In genomic region chr16:50596762-50597450, GRCh38 we compare ENCODE assay signal across 21 cellular contexts. TPM values are rescaled to one million over a fixed set of nuclear protein-coding genes. Genes with fewer than 3 reads are reported as not detected.
DNase-seq lines count a peak whose midpoint lies in the region; ATAC-seq, FAIRE-seq and TF ChIP-seq lines count a peak whose summit lies in the region.
"Had no signal": no experiment of that assay in that cellular context is flagged by ENCODE, and none has a peak within 500 bp of the region (broad histone marks: within the 10 kb centered on the region; RNA-seq: fewer than 3 reads in every experiment).

No MANE protein-coding gene starts in this region.

- H3K9ac ChIP-seq in kidney (ENCODE audit: low read length in 2 of 2), result no peak overlapping the region

- no peaks in the 10 kb centered on the region for H3K27me3 Mint-ChIP-seq in CD4-positive, alpha-beta T cell
- H3K27me3 Mint-ChIP-seq in CD4-positive, alpha-beta memory T cell, result no peaks in the 10 kb centered on the region
- no peaks in the 10 kb centered on the region for H3K27me3 Mint-ChIP-seq in nephron progenitor cell (ENCODE audit: low read depth, poor library complexity)

- peak overlapping the region; percentile 24 for H3K27ac Mint-ChIP-seq in CD4-positive, alpha-beta T cell
- peak overlapping the region in 4 of 7 donors; percentile 11 to 72 (median 38) for H3K27ac Mint-ChIP-seq in CD4-positive, alpha-beta memory T cell
- peak overlapping the region; percentile 94 for H3K27ac Mint-ChIP-seq in nephron progenitor cell

- no peak overlapping the region for H3K4me3 Mint-ChIP-seq in CD4-positive, alpha-beta T cell
- H3K4me3 Mint-ChIP-seq in CD4-positive, alpha-beta memory T cell, result no peak overlapping the region
- no peak overlapping the region for H3K4me3 Mint-ChIP-seq in nephron progenitor cell

- no peaks in the 10 kb centered on the region for H3K27me3 ChIP-seq in CD4-positive, alpha-beta T cell (ENCODE audit: control insufficient read depth, insufficient read depth, low read length)
- H3K27me3 ChIP-seq in CD4-positive, alpha-beta memory T cell (ENCODE audit: insufficient read depth, low read length), result no peaks in the 10 kb centered on the region
- no peaks in the 10 kb centered on the region for H3K27me3 ChIP-seq in vagina

- H3K9me3 ChIP-seq in CD4-positive, alpha-beta T cell (ENCODE audit: control insufficient read depth, low read length), result no peaks in the 10 kb centered on the region
- H3K9me3 ChIP-seq in CD4-positive, alpha-beta memory T cell (ENCODE audit: control insufficient read depth in 1 of 2, low read length in 2 of 2), result no peaks in the 10 kb centered on the region
- H3K9me3 ChIP-seq in kidney (ENCODE audit: control insufficient read depth in 1 of 2, low read length in 2 of 2) (no peaks in the 10 kb centered on the region), vagina (no peaks in the 10 kb centered on the region)

- DNase-seq in CD4-positive, alpha-beta T cell, result no peak
- no peak for DNase-seq in CD4-positive, alpha-beta memory T cell
- peak; percentile 40 for DNase-seq in kidney
- no peak for DNase-seq in nephron progenitor cell
- no peak for DNase-seq in vagina (ENCODE audit: extremely low spot score in 2 of 2)
- no peak for DNase-seq in left lobe of liver (ENCODE audit: low spot score)
- DNase-seq in GM12891 (ENCODE audit: insufficient read length, low spot score), result no peak
- DNase-seq: AML-193, DMS79 treated with DMSO at 0.1 percent for 48 hours, H7, IMR-90, NCI-H1048, NCI-H1436, NCI-H1930, NCI-H226, NCI-H524, NCI-H82, OCI-M1, SHP77 had no signal

- H3K4me1 ChIP-seq in CD4-positive, alpha-beta memory T cell (ENCODE audit: insufficient read depth, low read length), result peaks cover 18% of the 10 kb centered on the region
- peaks cover 0 to 2% of the 10 kb centered on the region in 2 donors for H3K4me1 ChIP-seq in kidney (ENCODE audit: control insufficient read depth in 1 of 2, insufficient read depth in 1 of 2, low read depth in 1 of 2, low read length in 2 of 2)
- peaks cover 28% of the 10 kb centered on the region for H3K4me1 ChIP-seq in vagina

- TF ChIP-seq CTCF in CD4-positive, alpha-beta T cell (IDR thresholded peaks at IDR 0.05), result no peak
- no peak for TF ChIP-seq CTCF in kidney (IDR thresholded peaks at IDR 0.05; ENCODE audit: borderline replicate concordance, extremely low read depth, insufficient read depth)
- TF ChIP-seq CTCF in nephron progenitor cell (IDR thresholded peaks at IDR 0.05), result no peak
- TF ChIP-seq CTCF in vagina (IDR thresholded peaks at IDR 0.05), result no peak

- intact Hi-C loops in CD4-positive, alpha-beta T cell (cut with DNase I, micrococcal nuclease), result no loop called here
- intact Hi-C loops in CD4-positive, alpha-beta memory T cell (cut with micrococcal nuclease), result no loop called here
- intact Hi-C loops in kidney (cut with DNase I), result no loop called here
- intact Hi-C loops in vagina (cut with DNase I), result no loop called here

- FAIRE-seq in kidney (lab: Jason Lieb, UNC) (no peak), GM12891 (lab: Jason Lieb, UNC) (no peak)

- CTCF ChIA-PET in CD4-positive, alpha-beta T cell (lab: Charles Lee), result no interaction called here
- CTCF ChIA-PET in CD4-positive, alpha-beta memory T cell (lab: Charles Lee; ENCODE audit: partially characterized antibody), result no interaction called here

- no peak for TF ChIP-seq POLR2A in vagina (IDR thresholded peaks at IDR 0.05)
- no peak for TF ChIP-seq POLR2A in GM12891 (IDR thresholded peaks at IDR 0.05; ENCODE audit: low read depth, low read length)

- no peak for ATAC-seq in CD4-positive, alpha-beta T cell (ENCODE audit: poor library complexity)
- ATAC-seq in left lobe of liver, result no peak

- H3K4me1 Mint-ChIP-seq in CD4-positive, alpha-beta T cell (ENCODE audit: low read depth), result peaks cover 41% of the 10 kb centered on the region
- H3K4me1 Mint-ChIP-seq in CD4-positive, alpha-beta memory T cell, result peaks cover 1 to 20% (median 10%) of the 10 kb centered on the region in 4 donors
- peaks cover 68% of the 10 kb centered on the region for H3K4me1 Mint-ChIP-seq in nephron progenitor cell

- H3K9me3 Mint-ChIP-seq in CD4-positive, alpha-beta T cell, result no peaks in the 10 kb centered on the region
- no peaks in the 10 kb centered on the region for H3K9me3 Mint-ChIP-seq in CD4-positive, alpha-beta memory T cell
- H3K9me3 Mint-ChIP-seq in nephron progenitor cell, result no peaks in the 10 kb centered on the region

- no peak overlapping the region for H3K4me3 ChIP-seq in CD4-positive, alpha-beta memory T cell (ENCODE audit: low read length in 2 of 2)
- H3K4me3 ChIP-seq in kidney (ENCODE audit: low read length in 2 of 2) (no peak overlapping the region), vagina (no peak overlapping the region)

- no peaks in the 10 kb centered on the region for H3K36me3 ChIP-seq in CD4-positive, alpha-beta memory T cell (ENCODE audit: insufficient read depth, low read length)
- H3K36me3 ChIP-seq in kidney (ENCODE audit: control insufficient read depth in 1 of 2, insufficient read depth in 2 of 2, low read length in 2 of 2) (no peaks in the 10 kb centered on the region), vagina (no peaks in the 10 kb centered on the region)

- no peak overlapping the region for H3K27ac ChIP-seq in CD4-positive, alpha-beta T cell (ENCODE audit: low read depth, low read length)
- H3K27ac ChIP-seq in CD4-positive, alpha-beta memory T cell (ENCODE audit: low read depth, low read length), result no peak overlapping the region
- H3K27ac ChIP-seq in kidney (ENCODE audit: low read depth in 2 of 2, low read length in 2 of 2) (no peak overlapping the region), vagina (no peak overlapping the region)
- H3K27ac ChIP-seq: C4-2B, HL-60 had no signal

- no peaks in the 10 kb centered on the region for H3K36me3 Mint-ChIP-seq in CD4-positive, alpha-beta T cell (ENCODE audit: low read depth)
- no peaks in the 10 kb centered on the region for H3K36me3 Mint-ChIP-seq in CD4-positive, alpha-beta memory T cell
- H3K36me3 Mint-ChIP-seq in nephron progenitor cell (ENCODE audit: low read depth), result no peaks in the 10 kb centered on the region

- POLR2A ChIA-PET in CD4-positive, alpha-beta T cell (lab: Charles Lee), result no interaction called here
- POLR2A ChIA-PET in CD4-positive, alpha-beta memory T cell (lab: Charles Lee; ENCODE audit: partially characterized antibody), result no interaction called here

TF ChIP-seq in GM12891, 5 proteins besides CTCF, POLR2A, EP300 and RAD21:
- TF ChIP-seq POU2F2 (IDR thresholded peaks at IDR 0.05; ENCODE audit: low read depth, low read length), result no peak
- TF ChIP-seq PAX5 (IDR thresholded peaks at IDR 0.05; ENCODE audit: insufficient read depth, low read length, severe bottlenecking), result no peak
- TF ChIP-seq POLR2AphosphoS5 (IDR thresholded peaks at IDR 0.05; ENCODE audit: low read depth, low read length), result no peak
- TF ChIP-seq SPI1 (IDR thresholded peaks at IDR 0.05; ENCODE audit: low read depth, low read length), result no peak
- TF ChIP-seq TAF1 (IDR thresholded peaks at IDR 0.05; ENCODE audit: low read depth, low read length), result no peak
TF ChIP-seq in GM12891: peak in this region for 0.

RNA-seq across cellular contexts. Expression of gene NKD1, which starts 48.7 kb away (rescaled TPM):
- 1 to 10 TPM; 6.1 to 9.8 TPM for total RNA-seq in CD4-positive, alpha-beta T cell
- 1 to 10 TPM; 3.8 to 4.6 TPM for total RNA-seq in CD4-positive, alpha-beta memory T cell
- polyA plus RNA-seq in CD4-positive, alpha-beta memory T cell, result under 1 TPM in 1 of 2 donors, not detected in 1; 0.48 TPM
- total RNA-seq in kidney, result 9.9 TPM
- polyA plus RNA-seq in kidney (ENCODE audit: insufficient read depth, low read depth, low replicate concordance), result 1.1 TPM
- 1.7 TPM for total RNA-seq in vagina
- 3.9 TPM for total RNA-seq in left lobe of liver
- polyA plus RNA-seq in GM12891 (2012; ENCODE audit: low read depth, missing spikeins), result 0.04 TPM
- total RNA-seq: IMR-90 had no signal
- polyA plus RNA-seq: IMR-90 had no signal

Comparison
In these comparisons a context has a peak if more than half of its experiments do, and no peak if none do; other contexts are left out.
1. H3K27ac Mint-ChIP-seq: peak in every context shown above with its lines; median percentile 94 in nephron progenitor cell; 38 in CD4-positive, alpha-beta memory T cell; 24 in CD4-positive, alpha-beta T cell.